Comparison of ENCODE assay signal across 19 cellular contexts in genomic region chr19:16209266-16209665, GRCh38. TPM values are rescaled to one million over a fixed set of nuclear protein-coding genes. Genes with fewer than 3 reads are reported as not detected.
"Had no signal": no experiment of that assay in that cellular context is flagged by ENCODE, and none has a peak within 500 bp of the region (broad histone marks: within the 10 kb centered on the region; RNA-seq: fewer than 3 reads in every experiment).

No MANE protein-coding gene starts in this region.

- H3K27ac ChIP-seq: gastrocnemius medialis, heart left ventricle, lower lobe of right lung, ovary, thyroid gland, uterus had no signal

- H3K27me3 Mint-ChIP-seq: activated CD4-positive, alpha-beta memory T cell treated with anti-CD3 and anti-CD28 coated beads for 36 hours; activated CD4-positive, alpha-beta T cell treated with anti-CD3 and anti-CD28 coated beads for 36 hours had no signal

- H3K4me1 ChIP-seq: gastrocnemius medialis, lower lobe of right lung, thyroid gland, uterus had no signal

- DNase-seq: activated CD4-positive, alpha-beta memory T cell treated with anti-CD3 and anti-CD28 coated beads for 36 hours; activated CD4-positive, alpha-beta T cell treated with anti-CD3 and anti-CD28 coated beads for 36 hours; activated gamma-delta T cell; activated T-cell treated with anti-CD3 and anti-CD28 coated beads, Interleukin-2, amount 50 U/mL, for 72 hours; dermis blood vessel endothelial cell; gastrocnemius medialis; heart left ventricle; immature natural killer cell; lower lobe of right lung; ovary; stimulated activated CD4-positive, alpha-beta T cell treated with anti-CD3 and anti-CD28 coated beads, Interleukin-1b, Interleukin-23, amount 100 ng/mL, for 48 hours; T-helper 9 cell; thyroid gland; uterus had no signal

- H3K27me3 ChIP-seq: gastrocnemius medialis, heart left ventricle, ovary, thyroid gland, uterus had no signal

- H3K4me1 Mint-ChIP-seq: mesothelial cell of epicardium had no signal

- H3K4me3 ChIP-seq: gastrocnemius medialis, heart left ventricle, lower lobe of right lung, ovary, thyroid gland, uterus had no signal

- H3K9me3 Mint-ChIP-seq: activated T-cell treated with anti-CD3 and anti-CD28 coated beads, Interleukin-2, amount 50 U/mL, for 72 hours; immature natural killer cell; mesothelial cell of epicardium had no signal

- H3K9me3 ChIP-seq: gastrocnemius medialis, lower lobe of right lung, thyroid gland, uterus had no signal

- H3K27ac Mint-ChIP-seq: activated CD4-positive, alpha-beta memory T cell treated with anti-CD3 and anti-CD28 coated beads for 36 hours; mesothelial cell of epicardium had no signal

- H3K36me3 ChIP-seq: ovary, uterus had no signal

- ATAC-seq: activated CD4-positive, alpha-beta T cell treated with anti-CD3 and anti-CD28 coated beads for 36 hours; gastrocnemius medialis; heart left ventricle; lower lobe of right lung had no signal

- H3K4me3 Mint-ChIP-seq: activated CD4-positive, alpha-beta memory T cell treated with anti-CD3 and anti-CD28 coated beads for 36 hours; activated CD4-positive, alpha-beta T cell treated with anti-CD3 and anti-CD28 coated beads for 36 hours; immature natural killer cell; mesothelial cell of epicardium had no signal

RNA-seq across cellular contexts. Expression of gene CIB3, which starts 35.9 kb away (rescaled TPM):
- total RNA-seq: activated CD4-positive, alpha-beta memory T cell treated with anti-CD3 and anti-CD28 coated beads for 36 hours; activated CD4-positive, alpha-beta T cell treated with anti-CD3 and anti-CD28 coated beads for 36 hours; activated T-cell treated with anti-CD3 and anti-CD28 coated beads, Interleukin-2, amount 50 U/mL, for 72 hours; astrocyte; bronchial epithelial cell; chondrocyte; dermis blood vessel endothelial cell; epithelial cell of proximal tubule; gastrocnemius medialis; heart left ventricle; lower lobe of right lung; mesothelial cell of epicardium; ovary; thyroid gland; uterus had no signal
- polyA plus RNA-seq: heart left ventricle, immature natural killer cell, ovary had no signal
